ENCODE assay signal across 15 cellular contexts in genomic region chr4:108861339-108861738, GRCh38.
DNase-seq lines count a peak whose midpoint lies in the region; ATAC-seq and TF ChIP-seq lines count a peak whose summit lies in the region.
"Had no signal": no experiment of that assay in that cellular context is flagged by ENCODE, and none has a peak within 500 bp of the region (broad histone marks: within the 10 kb centered on the region; RNA-seq: fewer than 3 reads in every experiment).

No MANE protein-coding gene starts in this region.

- H3K4ac ChIP-seq in H9 (ENCODE audit: low read depth, low read length): no peak overlapping the region

- H3K79me1 ChIP-seq in H9 (ENCODE audit: insufficient read depth, low read depth, low read length, poor library complexity, severe bottlenecking): no peaks in the 10 kb centered on the region

- H3K4me3 Mint-ChIP-seq in H9 (no peak overlapping the region), endothelial cell (ENCODE audit: unreplicated experiment) (no peak overlapping the region)
- H3K4me3 Mint-ChIP-seq: naive B cell had no signal

- H3K18ac ChIP-seq in H9 (ENCODE audit: insufficient read length, low read depth, low read length): no peak overlapping the region

- WGBS in H9 (ENCODE audit: extremely low coverage, insufficient read length, low lambda C conversion rate): no CpG with 5 or more reads among the region's 2 CpGs

- no peak for ATAC-seq in GM21737 (IDR thresholded peaks at IDR 0.05; ENCODE audit: unreplicated experiment)
- ATAC-seq in HG03460 (IDR thresholded peaks at IDR 0.05; ENCODE audit: unreplicated experiment): no peak

- no peak overlapping the region for H2BK12ac ChIP-seq in H9 (ENCODE audit: insufficient read length, low read depth, low read length)

- no peak overlapping the region for H3K56ac ChIP-seq in H9 (ENCODE audit: insufficient read length, low read depth, low read length)

- H2AFZ ChIP-seq in H9 (ENCODE audit: low read length): no peak overlapping the region
- H2AFZ ChIP-seq in neural cell (ENCODE audit: low read depth, low read length): no peak overlapping the region

- H3K4me1 ChIP-seq in H9 (ENCODE audit: insufficient read depth, low read length) (no peaks in the 10 kb centered on the region), NT2/D1 (ENCODE audit: insufficient read depth, insufficient read length) (no peaks in the 10 kb centered on the region), BE2C (no peaks in the 10 kb centered on the region)

- H4K91ac ChIP-seq in H9 (ENCODE audit: insufficient read length, low read depth, low read length): no peak overlapping the region

- no peak overlapping the region for H3T11ph ChIP-seq in H9 (ENCODE audit: low read length)

- no peaks in the 10 kb centered on the region for H3K36me3 Mint-ChIP-seq in H9 (ENCODE audit: insufficient read depth in 1 of 3, low read depth in 3 of 3)
- no peaks in the 10 kb centered on the region for H3K36me3 Mint-ChIP-seq in endothelial cell (ENCODE audit: low read depth, unreplicated experiment)
- H3K36me3 Mint-ChIP-seq: naive B cell had no signal

- no peak overlapping the region for H2BK120ac ChIP-seq in H9 (ENCODE audit: low read depth, low read length, poor library complexity, severe bottlenecking)

- H4K8ac ChIP-seq in H9 (replicated peaks; ENCODE audit: insufficient read length, low read depth, low read length): no peak overlapping the region

- no peaks in the 10 kb centered on the region for H3K23me2 ChIP-seq in H9 (ENCODE audit: insufficient read length, low read depth, low read length, poor library complexity, severe bottlenecking)

- H4K20me1 ChIP-seq in H9 (ENCODE audit: control insufficient read depth, insufficient read depth, insufficient read length) (no peaks in the 10 kb centered on the region), neural cell (ENCODE audit: insufficient read depth) (no peaks in the 10 kb centered on the region)

- no peak overlapping the region for H2AK5ac ChIP-seq in H9 (ENCODE audit: insufficient read length, low read length)

- H3K9ac ChIP-seq in H9 (ENCODE audit: extremely low read depth, insufficient read length, low read length) (no peak overlapping the region), NT2/D1 (ENCODE audit: insufficient read length, low read depth) (no peak overlapping the region), neural cell (ENCODE audit: low read length) (no peak overlapping the region)

- H3K14ac ChIP-seq in H9 (ENCODE audit: insufficient read depth, low read length): no peak overlapping the region

- H3K9me2 ChIP-seq in neural cell (ENCODE audit: insufficient read depth, low read length): no peaks in the 10 kb centered on the region

- H3K4me2 ChIP-seq in H9 (ENCODE audit: insufficient read depth, insufficient read length, low read length) (no peak overlapping the region), neural cell (ENCODE audit: low read length) (no peak overlapping the region)
- H3K4me2 ChIP-seq: smooth muscle cell had no signal

- DNase-seq in H9: peak; percentile 45
- peak; percentile 15 for DNase-seq in NT2/D1 (ENCODE audit: low read depth, low spot score)
- peak; percentile 27 for DNase-seq in endothelial cell (ENCODE audit: low spot score)
- DNase-seq in BE2C: no peak
- DNase-seq: activated CD4-positive, CD25-positive, alpha-beta regulatory T cell; activated T-cell treated with anti-CD3 and anti-CD28 coated beads, Interleukin-2, amount 50 U/mL, for 48 hours; naive B cell; NCI-H1105 treated with DMSO at 0.1 percent for 48 hours; NCI-H510A; SIG-M5 had no signal

- H3K27me3 Mint-ChIP-seq in H9 (ENCODE audit: low read depth) (no peaks in the 10 kb centered on the region), endothelial cell (ENCODE audit: unreplicated experiment) (no peaks in the 10 kb centered on the region)

- no peak overlapping the region for H2BK15ac ChIP-seq in H9 (ENCODE audit: low read depth, low read length)

- no peak overlapping the region for H3K23ac ChIP-seq in H9 (ENCODE audit: insufficient read length, low read depth, low read length)

- H2BK5ac ChIP-seq in H9 (ENCODE audit: insufficient read length, low read length): no peak overlapping the region

- no peaks in the 10 kb centered on the region for H3K9me3 ChIP-seq in H9 (ENCODE audit: control insufficient read depth, low read depth, low read length)
- H3K9me3 ChIP-seq in NT2/D1 (ENCODE audit: insufficient read depth, low read length): no peaks in the 10 kb centered on the region
- no peaks in the 10 kb centered on the region for H3K9me3 ChIP-seq in neural cell (ENCODE audit: low read length)
- H3K9me3 ChIP-seq in BE2C: no peaks in the 10 kb centered on the region
- H3K9me3 ChIP-seq: thoracic aorta had no signal

- H4K5ac ChIP-seq in H9 (ENCODE audit: insufficient read length, low read depth, low read length): no peak overlapping the region

- H2BK20ac ChIP-seq in H9 (ENCODE audit: low read depth, low read length, poor library complexity, severe bottlenecking): no peak overlapping the region

- no peak overlapping the region for H3K27ac Mint-ChIP-seq in H9
- H3K27ac Mint-ChIP-seq in endothelial cell (ENCODE audit: unreplicated experiment): no peak overlapping the region
- H3K27ac Mint-ChIP-seq: naive B cell had no signal

- H3K9me3 Mint-ChIP-seq in H9: no peaks in the 10 kb centered on the region; a peak in 1 of 5 replicates
- no peaks in the 10 kb centered on the region for H3K9me3 Mint-ChIP-seq in endothelial cell (ENCODE audit: unreplicated experiment)

- peaks cover 8 to 14% of the 10 kb centered on the region in 2 experiments for H3K4me1 Mint-ChIP-seq in H9
- peaks cover 5% of the 10 kb centered on the region for H3K4me1 Mint-ChIP-seq in endothelial cell (ENCODE audit: unreplicated experiment)
- H3K4me1 Mint-ChIP-seq: naive B cell had no signal

- no peak for TF ChIP-seq EP300 in neural cell (conservative IDR thresholded peaks at IDR 0.05; ENCODE audit: poor library complexity, severe bottlenecking)

- no peaks in the 10 kb centered on the region for H3K36me3 ChIP-seq in NT2/D1 (ENCODE audit: insufficient read depth, insufficient read length, low read length)
- H3K36me3 ChIP-seq in neural cell (ENCODE audit: insufficient read depth, low read length): no peaks in the 10 kb centered on the region
- H3K36me3 ChIP-seq in BE2C: no peaks in the 10 kb centered on the region
- H3K36me3 ChIP-seq: thoracic aorta had no signal

- no peaks in the 10 kb centered on the region for H3K79me2 ChIP-seq in H9 (ENCODE audit: insufficient read depth, low read length)
- no peaks in the 10 kb centered on the region for H3K79me2 ChIP-seq in neural cell (replicated peaks; ENCODE audit: insufficient read depth, low read length)

- no peaks in the 10 kb centered on the region for H3F3A ChIP-seq in neural cell (ENCODE audit: insufficient read depth, low read length, poor library complexity, severe bottlenecking)

- no peaks in the 10 kb centered on the region for H3K27me3 ChIP-seq in H9 (ENCODE audit: insufficient read depth, low read length)
- H3K27me3 ChIP-seq in NT2/D1 (ENCODE audit: insufficient read depth, insufficient read length): no peaks in the 10 kb centered on the region
- H3K27me3 ChIP-seq in neural cell (ENCODE audit: insufficient read depth, low read depth, low read length): no peaks in the 10 kb centered on the region
- no peaks in the 10 kb centered on the region for H3K27me3 ChIP-seq in BE2C

- TF ChIP-seq CTCF in H9 (conservative IDR thresholded peaks at IDR 0.05) (no peak), endothelial cell (IDR thresholded peaks at IDR 0.05; ENCODE audit: unreplicated experiment) (no peak), neural cell (IDR thresholded peaks at IDR 0.05; ENCODE audit: poor library complexity, severe bottlenecking) (no peak), BE2C (IDR thresholded peaks at IDR 0.05; ENCODE audit: low read depth, low read length) (no peak)

- TF ChIP-seq RAD21 in neural cell (conservative IDR thresholded peaks at IDR 0.05): no peak

- H3K4me3 ChIP-seq in NT2/D1 (ENCODE audit: insufficient read length, low read depth) (no peak overlapping the region), neural cell (ENCODE audit: low read length) (no peak overlapping the region), BE2C (ENCODE audit: low read depth, low read length) (no peak overlapping the region)
- H3K4me3 ChIP-seq: smooth muscle cell, thoracic aorta had no signal

- H3K27ac ChIP-seq in H9 (ENCODE audit: insufficient read length, low read depth, low read length) (no peak overlapping the region), neural cell (ENCODE audit: low read length) (no peak overlapping the region)
- H3K27ac ChIP-seq: thoracic aorta had no signal

TF ChIP-seq in neural cell, 6 proteins besides CTCF, POLR2A, EP300 and RAD21:
- TF ChIP-seq POLR2AphosphoS5 (IDR thresholded peaks at IDR 0.05) (no peak), REST (IDR thresholded peaks at IDR 0.05; ENCODE audit: borderline replicate concordance) (peak; percentile 38)
